Comparison of ENCODE assay signal across 1 cellular context in the genomic region with DNA sequence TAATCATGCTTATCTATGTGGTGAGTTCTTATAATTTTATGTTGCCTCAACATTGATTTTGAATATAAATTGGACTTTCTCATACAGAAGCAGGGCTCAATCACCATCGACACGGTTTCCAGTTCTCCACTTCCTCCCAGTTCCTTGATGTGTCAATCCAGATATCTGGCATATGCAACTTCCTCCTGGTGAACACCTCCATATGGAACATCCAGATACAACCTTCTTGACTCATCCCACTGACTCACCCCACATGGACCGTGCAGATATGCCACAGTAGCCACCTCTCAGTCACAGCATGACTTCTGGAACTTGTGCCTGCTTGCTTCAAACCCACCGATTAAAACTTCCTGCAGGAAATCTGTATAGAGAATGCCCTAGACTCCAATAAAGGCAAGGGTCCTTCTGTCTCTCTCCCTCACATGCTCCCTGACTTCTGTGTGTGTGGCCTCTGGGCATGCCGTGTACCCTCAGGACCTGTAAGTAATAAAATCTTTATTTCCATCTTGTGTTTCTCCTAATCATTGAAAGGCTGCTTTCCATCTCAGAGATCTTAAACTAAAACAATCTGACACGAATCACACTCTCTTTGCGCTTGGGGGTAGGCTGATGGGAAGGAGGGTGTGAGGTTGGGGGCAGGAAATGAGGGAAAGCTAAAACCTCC.
A peak's percentile ranks its signal among the peaks of the same experiment; 100 is the strongest.
TF ChIP-seq lines count a peak whose summit lies in the region.

No MANE protein-coding gene starts in this region.

TF ChIP-seq in K562, 482 proteins besides CTCF, POLR2A, EP300 and RAD21 (continued from another document and continues in another):
- TF ChIP-seq, protein P1, sequence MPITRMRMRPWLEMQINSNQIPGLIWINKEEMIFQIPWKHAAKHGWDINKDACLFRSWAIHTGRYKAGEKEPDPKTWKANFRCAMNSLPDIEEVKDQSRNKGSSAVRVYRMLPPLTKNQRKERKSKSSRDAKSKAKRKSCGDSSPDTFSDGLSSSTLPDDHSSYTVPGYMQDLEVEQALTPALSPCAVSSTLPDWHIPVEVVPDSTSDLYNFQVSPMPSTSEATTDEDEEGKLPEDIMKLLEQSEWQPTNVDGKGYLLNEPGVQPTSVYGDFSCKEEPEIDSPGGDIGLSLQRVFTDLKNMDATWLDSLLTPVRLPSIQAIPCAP (CRISPR knock-in tag; IDR thresholded peaks at IDR 0.05; ENCODE audit: borderline replicate concordance), result no peak
- TF ChIP-seq, protein P2, sequence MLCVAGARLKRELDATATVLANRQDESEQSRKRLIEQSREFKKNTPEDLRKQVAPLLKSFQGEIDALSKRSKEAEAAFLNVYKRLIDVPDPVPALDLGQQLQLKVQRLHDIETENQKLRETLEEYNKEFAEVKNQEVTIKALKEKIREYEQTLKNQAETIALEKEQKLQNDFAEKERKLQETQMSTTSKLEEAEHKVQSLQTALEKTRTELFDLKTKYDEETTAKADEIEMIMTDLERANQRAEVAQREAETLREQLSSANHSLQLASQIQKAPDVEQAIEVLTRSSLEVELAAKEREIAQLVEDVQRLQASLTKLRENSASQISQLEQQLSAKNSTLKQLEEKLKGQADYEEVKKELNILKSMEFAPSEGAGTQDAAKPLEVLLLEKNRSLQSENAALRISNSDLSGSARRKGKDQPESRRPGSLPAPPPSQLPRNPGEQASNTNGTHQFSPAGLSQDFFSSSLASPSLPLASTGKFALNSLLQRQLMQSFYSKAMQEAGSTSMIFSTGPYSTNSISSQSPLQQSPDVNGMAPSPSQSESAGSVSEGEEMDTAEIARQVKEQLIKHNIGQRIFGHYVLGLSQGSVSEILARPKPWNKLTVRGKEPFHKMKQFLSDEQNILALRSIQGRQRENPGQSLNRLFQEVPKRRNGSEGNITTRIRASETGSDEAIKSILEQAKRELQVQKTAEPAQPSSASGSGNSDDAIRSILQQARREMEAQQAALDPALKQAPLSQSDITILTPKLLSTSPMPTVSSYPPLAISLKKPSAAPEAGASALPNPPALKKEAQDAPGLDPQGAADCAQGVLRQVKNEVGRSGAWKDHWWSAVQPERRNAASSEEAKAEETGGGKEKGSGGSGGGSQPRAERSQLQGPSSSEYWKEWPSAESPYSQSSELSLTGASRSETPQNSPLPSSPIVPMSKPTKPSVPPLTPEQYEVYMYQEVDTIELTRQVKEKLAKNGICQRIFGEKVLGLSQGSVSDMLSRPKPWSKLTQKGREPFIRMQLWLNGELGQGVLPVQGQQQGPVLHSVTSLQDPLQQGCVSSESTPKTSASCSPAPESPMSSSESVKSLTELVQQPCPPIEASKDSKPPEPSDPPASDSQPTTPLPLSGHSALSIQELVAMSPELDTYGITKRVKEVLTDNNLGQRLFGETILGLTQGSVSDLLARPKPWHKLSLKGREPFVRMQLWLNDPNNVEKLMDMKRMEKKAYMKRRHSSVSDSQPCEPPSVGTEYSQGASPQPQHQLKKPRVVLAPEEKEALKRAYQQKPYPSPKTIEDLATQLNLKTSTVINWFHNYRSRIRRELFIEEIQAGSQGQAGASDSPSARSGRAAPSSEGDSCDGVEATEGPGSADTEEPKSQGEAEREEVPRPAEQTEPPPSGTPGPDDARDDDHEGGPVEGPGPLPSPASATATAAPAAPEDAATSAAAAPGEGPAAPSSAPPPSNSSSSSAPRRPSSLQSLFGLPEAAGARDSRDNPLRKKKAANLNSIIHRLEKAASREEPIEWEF (CRISPR knock-in tag; IDR thresholded peaks at IDR 0.05), result no peak
- TF ChIP-seq, protein P3, sequence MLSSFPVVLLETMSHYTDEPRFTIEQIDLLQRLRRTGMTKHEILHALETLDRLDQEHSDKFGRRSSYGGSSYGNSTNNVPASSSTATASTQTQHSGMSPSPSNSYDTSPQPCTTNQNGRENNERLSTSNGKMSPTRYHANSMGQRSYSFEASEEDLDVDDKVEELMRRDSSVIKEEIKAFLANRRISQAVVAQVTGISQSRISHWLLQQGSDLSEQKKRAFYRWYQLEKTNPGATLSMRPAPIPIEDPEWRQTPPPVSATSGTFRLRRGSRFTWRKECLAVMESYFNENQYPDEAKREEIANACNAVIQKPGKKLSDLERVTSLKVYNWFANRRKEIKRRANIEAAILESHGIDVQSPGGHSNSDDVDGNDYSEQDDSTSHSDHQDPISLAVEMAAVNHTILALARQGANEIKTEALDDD (IDR thresholded peaks at IDR 0.05), result no peak
- TF ChIP-seq ZNF280A (IDR thresholded peaks at IDR 0.05; ENCODE audit: low read depth, partially characterized antibody), result no peak
- no peak for TF ChIP-seq XRCC3 (IDR thresholded peaks at IDR 0.05)
- TF ChIP-seq, protein P4, sequence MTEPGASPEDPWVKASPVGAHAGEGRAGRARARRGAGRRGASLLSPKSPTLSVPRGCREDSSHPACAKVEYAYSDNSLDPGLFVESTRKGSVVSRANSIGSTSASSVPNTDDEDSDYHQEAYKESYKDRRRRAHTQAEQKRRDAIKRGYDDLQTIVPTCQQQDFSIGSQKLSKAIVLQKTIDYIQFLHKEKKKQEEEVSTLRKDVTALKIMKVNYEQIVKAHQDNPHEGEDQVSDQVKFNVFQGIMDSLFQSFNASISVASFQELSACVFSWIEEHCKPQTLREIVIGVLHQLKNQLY (CRISPR knock-in tag; conservative IDR thresholded peaks at IDR 0.05), result no peak
- TF ChIP-seq, protein P5, sequence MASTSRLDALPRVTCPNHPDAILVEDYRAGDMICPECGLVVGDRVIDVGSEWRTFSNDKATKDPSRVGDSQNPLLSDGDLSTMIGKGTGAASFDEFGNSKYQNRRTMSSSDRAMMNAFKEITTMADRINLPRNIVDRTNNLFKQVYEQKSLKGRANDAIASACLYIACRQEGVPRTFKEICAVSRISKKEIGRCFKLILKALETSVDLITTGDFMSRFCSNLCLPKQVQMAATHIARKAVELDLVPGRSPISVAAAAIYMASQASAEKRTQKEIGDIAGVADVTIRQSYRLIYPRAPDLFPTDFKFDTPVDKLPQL (IDR thresholded peaks at IDR 0.05; ENCODE audit: extremely low read depth, insufficient read length), result no peak
- TF ChIP-seq BCL6 (CRISPR knock-in tag; IDR thresholded peaks at IDR 0.05), result no peak
- peak; percentile 83 for TF ChIP-seq FOS (IDR thresholded peaks at IDR 0.05; ENCODE audit: extremely low read depth, insufficient read length)
- TF ChIP-seq ZNF668 (CRISPR knock-in tag; IDR thresholded peaks at IDR 0.05), result no peak
- TF ChIP-seq, protein P6, sequence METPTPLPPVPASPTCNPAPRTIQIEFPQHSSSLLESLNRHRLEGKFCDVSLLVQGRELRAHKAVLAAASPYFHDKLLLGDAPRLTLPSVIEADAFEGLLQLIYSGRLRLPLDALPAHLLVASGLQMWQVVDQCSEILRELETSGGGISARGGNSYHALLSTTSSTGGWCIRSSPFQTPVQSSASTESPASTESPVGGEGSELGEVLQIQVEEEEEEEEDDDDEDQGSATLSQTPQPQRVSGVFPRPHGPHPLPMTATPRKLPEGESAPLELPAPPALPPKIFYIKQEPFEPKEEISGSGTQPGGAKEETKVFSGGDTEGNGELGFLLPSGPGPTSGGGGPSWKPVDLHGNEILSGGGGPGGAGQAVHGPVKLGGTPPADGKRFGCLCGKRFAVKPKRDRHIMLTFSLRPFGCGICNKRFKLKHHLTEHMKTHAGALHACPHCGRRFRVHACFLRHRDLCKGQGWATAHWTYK (CRISPR knock-in tag; IDR thresholded peaks at IDR 0.05), result peak; percentile 79; the same call in 1 of the 2 replicates
- no peak for TF ChIP-seq CEBPZ (IDR thresholded peaks at IDR 0.05; ENCODE audit: borderline replicate concordance, low read depth, low read length)
- 0 out of 2 replicates have a peak, but pooled peaks have one; percentile 47 for TF ChIP-seq MEF2D (tag; conservative IDR thresholded peaks at IDR 0.05; ENCODE audit: low read depth)
- TF ChIP-seq, protein P7, sequence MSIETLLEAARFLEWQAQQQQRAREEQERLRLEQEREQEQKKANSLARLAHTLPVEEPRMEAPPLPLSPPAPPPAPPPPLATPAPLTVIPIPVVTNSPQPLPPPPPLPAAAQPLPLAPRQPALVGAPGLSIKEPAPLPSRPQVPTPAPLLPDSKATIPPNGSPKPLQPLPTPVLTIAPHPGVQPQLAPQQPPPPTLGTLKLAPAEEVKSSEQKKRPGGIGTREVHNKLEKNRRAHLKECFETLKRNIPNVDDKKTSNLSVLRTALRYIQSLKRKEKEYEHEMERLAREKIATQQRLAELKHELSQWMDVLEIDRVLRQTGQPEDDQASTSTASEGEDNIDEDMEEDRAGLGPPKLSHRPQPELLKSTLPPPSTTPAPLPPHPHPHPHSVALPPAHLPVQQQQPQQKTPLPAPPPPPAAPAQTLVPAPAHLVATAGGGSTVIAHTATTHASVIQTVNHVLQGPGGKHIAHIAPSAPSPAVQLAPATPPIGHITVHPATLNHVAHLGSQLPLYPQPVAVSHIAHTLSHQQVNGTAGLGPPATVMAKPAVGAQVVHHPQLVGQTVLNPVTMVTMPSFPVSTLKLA (conservative IDR thresholded peaks at IDR 0.05), result 0 out of 4 replicates have a peak, but pooled peaks of 1 of the 2 experiments have one; percentile 57
- no peak for TF ChIP-seq ELK1 (CRISPR knock-in tag; IDR thresholded peaks at IDR 0.05)
- TF ChIP-seq XRCC4 (IDR thresholded peaks at IDR 0.05; ENCODE audit: extremely low read depth, insufficient read depth, insufficient read length), result no peak
- TF ChIP-seq ARID4B (CRISPR knock-in tag; IDR thresholded peaks at IDR 0.05), result no peak
- no peak for TF ChIP-seq CBX1 (IDR thresholded peaks at IDR 0.05; ENCODE audit: low read depth)
- TF ChIP-seq ZNF561 (CRISPR knock-in tag; conservative IDR thresholded peaks at IDR 0.05), result no peak
- peak in 1 of 2 experiments; percentile 73; a peak in 3 of 4 replicates for TF ChIP-seq ETV6 (IDR thresholded peaks at IDR 0.05; ENCODE audit: borderline replicate concordance in 1 of 2, low read depth in 2 of 2, low read length in 1 of 2)
- TF ChIP-seq ETV6 (CRISPR knock-in tag; IDR thresholded peaks at IDR 0.05; ENCODE audit: borderline replicate concordance), result no peak
- TF ChIP-seq ZFPM2 (CRISPR knock-in tag; IDR thresholded peaks at IDR 0.05), result no peak
- TF ChIP-seq PPARD (CRISPR knock-in tag; IDR thresholded peaks at IDR 0.05), result no peak
- no peak for TF ChIP-seq TAF15 (IDR thresholded peaks at IDR 0.05; ENCODE audit: low read depth, low read length)
